In genomic region chr6:2842139-2842552, GRCh38 we compare ENCODE assay signal across 8 cellular contexts. TPM values are rescaled to one million over a fixed set of nuclear protein-coding genes. Genes with fewer than 3 reads are reported as not detected.
DNase-seq lines count a peak whose midpoint lies in the region; ATAC-seq and TF ChIP-seq lines count a peak whose summit lies in the region.

No MANE protein-coding gene starts in this region.

- H3K27me3 ChIP-seq in HL-60 (ENCODE audit: insufficient read depth, poor library complexity, severe bottlenecking): no peaks in the 10 kb centered on the region

- peak overlapping the region; percentile 86 for H3K27ac Mint-ChIP-seq in activated naive CD8-positive, alpha-beta T cell
- peak overlapping the region; percentile 90 to 96 (median 92) for H3K27ac Mint-ChIP-seq in immature natural killer cell
- H3K27ac Mint-ChIP-seq in stimulated activated naive B cell treated with anti-CD40 and anti-IgM and Interleukin-4, amounts not matched to agents 10 μg/mL and 1 μg/mL and 100 μg/mL, for 72 hours: peak overlapping the region; percentile 89

- peak overlapping the region; percentile 81 for H3K4me3 Mint-ChIP-seq in activated naive CD8-positive, alpha-beta T cell
- peak overlapping the region; percentile 88 to 98 (median 95) for H3K4me3 Mint-ChIP-seq in immature natural killer cell
- H3K4me3 Mint-ChIP-seq in stimulated activated naive B cell treated with anti-CD40 and anti-IgM and Interleukin-4, amounts not matched to agents 10 μg/mL and 1 μg/mL and 100 μg/mL, for 72 hours: peak overlapping the region; percentile 89 to 94

- H3K9me3 Mint-ChIP-seq in activated naive CD8-positive, alpha-beta T cell (ENCODE audit: low read depth): no peaks in the 10 kb centered on the region
- H3K9me3 Mint-ChIP-seq in immature natural killer cell: no peaks in the 10 kb centered on the region
- H3K9me3 Mint-ChIP-seq in stimulated activated naive B cell treated with anti-CD40 and anti-IgM and Interleukin-4, amounts not matched to agents 10 μg/mL and 1 μg/mL and 100 μg/mL, for 72 hours: no peaks in the 10 kb centered on the region

- H3K27ac ChIP-seq in HL-60 (replicated peaks): peak overlapping the region; percentile 90

- no peak for DNase-seq in HL-60 (ENCODE audit: low read depth in 1 of 2, low spot score in 1 of 2)
- DNase-seq in immature natural killer cell: no peak
- DNase-seq in stimulated activated naive B cell treated with anti-CD40 and anti-IgM and Interleukin-4, amounts not matched to agents 10 μg/mL and 1 μg/mL and 100 μg/mL, for 72 hours: no peak
- DNase-seq in SIG-M5 (lab: John Stamatoyannopoulos, UW): no peak
- DNase-seq in sciatic nerve (ENCODE audit: low spot score): no peak
- DNase-seq in hippocampal formation (lab: John Stamatoyannopoulos, UW): no peak

- H3K4me3 ChIP-seq in HL-60 (replicated peaks; ENCODE audit: insufficient read depth, low read length): peak overlapping the region; percentile 67

- H3K27me3 Mint-ChIP-seq in activated naive CD8-positive, alpha-beta T cell: no peaks in the 10 kb centered on the region
- H3K27me3 Mint-ChIP-seq in immature natural killer cell (ENCODE audit: low read depth in 3 of 3): peaks cover 0 to 2% (median 2%) of the 10 kb centered on the region in 3 donors
- H3K27me3 Mint-ChIP-seq in stimulated activated naive B cell treated with anti-CD40 and anti-IgM and Interleukin-4, amounts not matched to agents 10 μg/mL and 1 μg/mL and 100 μg/mL, for 72 hours: no peaks in the 10 kb centered on the region

- H3K4me1 Mint-ChIP-seq in activated naive CD8-positive, alpha-beta T cell (ENCODE audit: low read depth): peaks cover 60% of the 10 kb centered on the region
- H3K4me1 Mint-ChIP-seq in immature natural killer cell: peaks cover 63 to 73% of the 10 kb centered on the region in 2 donors
- peaks cover 37 to 72% of the 10 kb centered on the region in 2 donors for H3K4me1 Mint-ChIP-seq in stimulated activated naive B cell treated with anti-CD40 and anti-IgM and Interleukin-4, amounts not matched to agents 10 μg/mL and 1 μg/mL and 100 μg/mL, for 72 hours

- H3K36me3 Mint-ChIP-seq in activated naive CD8-positive, alpha-beta T cell: no peaks in the 10 kb centered on the region
- peaks cover 3 to 18% (median 6%) of the 10 kb centered on the region in 3 donors for H3K36me3 Mint-ChIP-seq in immature natural killer cell
- H3K36me3 Mint-ChIP-seq in stimulated activated naive B cell treated with anti-CD40 and anti-IgM and Interleukin-4, amounts not matched to agents 10 μg/mL and 1 μg/mL and 100 μg/mL, for 72 hours: peaks cover 9 to 19% of the 10 kb centered on the region in 2 donors

- TF ChIP-seq CTCF in HL-60 (IDR thresholded peaks at IDR 0.05; ENCODE audit: insufficient read depth, low read length): no peak

- intact Hi-C loops in sciatic nerve (cut with DNase I): loop anchor here (10.0 kb wide), 1 partner anchor 213 kb away; no protein-coding TSS in a partner anchor

- ATAC-seq in stimulated activated naive B cell treated with anti-CD40 and anti-IgM and Interleukin-4, amounts not matched to agents 10 μg/mL and 1 μg/mL and 100 μg/mL, for 72 hours (replicated peaks): no peak
- ATAC-seq in HG03280 (IDR thresholded peaks at IDR 0.05; ENCODE audit: unreplicated experiment) (no peak), sciatic nerve (no peak)

RNA-seq across cellular contexts. Expression of gene SERPINB1, which starts 0.5 kb away (rescaled TPM):
- polyA plus RNA-seq in immature natural killer cell: 100 to 1,000 TPM; 108 to 164 (median 162) TPM
- 46.1 TPM for total RNA-seq in sciatic nerve
